Comparison of ENCODE assay signal across 8 cellular contexts in the genomic region with DNA sequence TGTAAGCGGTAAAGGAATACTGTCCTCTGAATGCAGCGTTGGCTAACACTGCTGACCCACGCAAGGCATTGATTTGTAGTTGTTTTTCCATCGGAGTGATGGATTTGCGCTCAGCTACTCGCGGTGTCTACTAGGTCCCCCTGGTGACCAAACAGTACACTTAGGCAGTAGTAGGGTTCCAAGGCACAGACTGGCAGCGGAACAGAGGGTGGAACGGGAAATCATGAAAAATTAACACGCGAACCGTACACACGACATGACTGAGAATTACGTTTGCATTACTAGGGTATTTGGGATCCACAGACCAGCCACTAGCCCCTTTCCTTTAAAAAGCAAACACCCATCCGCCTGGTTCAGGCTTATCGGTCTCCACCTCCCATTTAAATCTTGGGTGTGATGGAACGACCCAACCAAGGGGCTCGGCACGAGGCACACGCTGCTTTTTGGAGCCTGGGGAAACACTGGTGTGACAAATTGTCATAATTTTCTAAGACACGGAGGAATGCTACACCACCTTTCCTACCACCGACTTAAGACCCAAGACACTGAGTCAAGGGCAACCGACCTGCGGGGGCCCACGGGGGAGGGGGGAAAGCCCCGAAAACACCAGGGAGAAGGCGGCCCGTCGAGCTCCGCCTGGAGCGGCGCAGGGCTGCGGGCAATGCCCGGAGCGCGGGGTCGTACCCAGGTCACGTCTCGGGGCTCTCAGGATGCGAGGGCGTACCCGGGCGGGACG. TPM values are rescaled to one million over a fixed set of nuclear protein-coding genes. Genes with fewer than 3 reads are reported as not detected.
DNase-seq lines count a peak whose midpoint lies in the region; TF ChIP-seq lines count a peak whose summit lies in the region.

No MANE protein-coding gene starts in this region.

- H3F3A ChIP-seq in Loucy (ENCODE audit: low read depth), result no peaks in the 10 kb centered on the region

- no peaks in the 10 kb centered on the region for H3K9me3 Mint-ChIP-seq in H9

- H4K5ac ChIP-seq in H9 (ENCODE audit: insufficient read length, low read depth, low read length), result no peak overlapping the region

- no peak overlapping the region for H3K27ac ChIP-seq in H9 (ENCODE audit: insufficient read length, low read depth, low read length)
- H3K27ac ChIP-seq in SK-N-MC, result no peak overlapping the region

- H2BK15ac ChIP-seq in H9 (ENCODE audit: low read depth, low read length), result no peak overlapping the region

- no CpG with 5 or more reads among the region's 44 CpGs for WGBS in H9 (ENCODE audit: extremely low coverage, insufficient read length, low lambda C conversion rate)

- H3K4me3 ChIP-seq in Loucy (ENCODE audit: low read length, poor library complexity, severe bottlenecking), result peak overlapping the region; percentile 74
- H3K4me3 ChIP-seq in SK-N-MC, result peak overlapping the region; percentile 91
- H3K4me3 ChIP-seq in adipocyte (ENCODE audit: low read length), result peak overlapping the region; percentile 84

- peak overlapping the region; percentile 11 for H3K18ac ChIP-seq in H9 (ENCODE audit: insufficient read length, low read depth, low read length)

- H3K4me1 Mint-ChIP-seq in H9, result peaks cover 7 to 8% of the 10 kb centered on the region in 2 experiments

- TF ChIP-seq CTCF in H9 (conservative IDR thresholded peaks at IDR 0.05), result peak; percentile 64
- TF ChIP-seq CTCF in Loucy (conservative IDR thresholded peaks at IDR 0.05; ENCODE audit: low read length), result peak; percentile 78

- H3T11ph ChIP-seq in H9 (ENCODE audit: low read length), result no peak overlapping the region

- H3K4me2 ChIP-seq in H9 (ENCODE audit: insufficient read depth, insufficient read length, low read length) (peak overlapping the region; percentile 74), Loucy (ENCODE audit: low read depth, low read length, poor library complexity, severe bottlenecking) (peak overlapping the region; percentile 79)

- DNase-seq in GM03348 (ENCODE audit: low spot score), result peak; percentile 80
- DNase-seq in H9, result peak; percentile 60
- peak; percentile 18 for DNase-seq in SK-N-MC (ENCODE audit: low read depth, low spot score)
- DNase-seq in adipocyte (ENCODE audit: low read depth), result peak; percentile 93
- DNase-seq in cardiac septum (ENCODE audit: low spot score), result peak; percentile 79
- DNase-seq in pons (ENCODE audit: low spot score), result peak; percentile 94
- DNase-seq in ureter (ENCODE audit: low spot score), result peak; percentile 77

- H3K14ac ChIP-seq in H9 (ENCODE audit: insufficient read depth, low read length), result 0 out of 2 replicates have a peak overlapping the region, but pooled peaks have one; percentile 32

- H3K79me1 ChIP-seq in H9 (ENCODE audit: insufficient read depth, low read depth, low read length, poor library complexity, severe bottlenecking), result no peaks in the 10 kb centered on the region

- no peak overlapping the region for H2BK5ac ChIP-seq in H9 (ENCODE audit: insufficient read length, low read length)

- H2BK12ac ChIP-seq in H9 (ENCODE audit: insufficient read length, low read depth, low read length), result no peak overlapping the region

- H3K9me3 ChIP-seq in H9 (ENCODE audit: control insufficient read depth, low read depth, low read length) (no peaks in the 10 kb centered on the region), Loucy (ENCODE audit: insufficient read depth, low read depth, low read length) (no peaks in the 10 kb centered on the region), SK-N-MC (ENCODE audit: low read depth, low read length) (no peaks in the 10 kb centered on the region), adipocyte (ENCODE audit: control insufficient read depth, low read length) (no peaks in the 10 kb centered on the region)

- H3K9ac ChIP-seq in H9 (ENCODE audit: extremely low read depth, insufficient read length, low read length), result peak overlapping the region; percentile 16
- peak overlapping the region; percentile 68 for H3K9ac ChIP-seq in Loucy (ENCODE audit: low read depth, low read length, poor library complexity, severe bottlenecking)
- H3K9ac ChIP-seq in SK-N-MC (ENCODE audit: insufficient read length), result peak overlapping the region; percentile 48
- H3K9ac ChIP-seq in adipocyte (ENCODE audit: low read length), result peak overlapping the region; percentile 84

- H3K23ac ChIP-seq in H9 (ENCODE audit: insufficient read length, low read depth, low read length), result no peak overlapping the region

- peaks cover 9% of the 10 kb centered on the region for H3K27me3 Mint-ChIP-seq in H9 (ENCODE audit: low read depth)

- H3K23me2 ChIP-seq in H9 (ENCODE audit: insufficient read length, low read depth, low read length, poor library complexity, severe bottlenecking), result peaks cover 15% of the 10 kb centered on the region

- no peak overlapping the region for H3K4ac ChIP-seq in H9 (ENCODE audit: low read depth, low read length)

- no peaks in the 10 kb centered on the region for H3K27me3 ChIP-seq in H9 (ENCODE audit: insufficient read depth, low read length)
- H3K27me3 ChIP-seq in Loucy (ENCODE audit: insufficient read depth, low read length, poor library complexity, severe bottlenecking), result no peaks in the 10 kb centered on the region
- H3K27me3 ChIP-seq in adipocyte (replicated peaks; ENCODE audit: control insufficient read depth, insufficient read depth, low read length), result no peaks in the 10 kb centered on the region

- no peaks in the 10 kb centered on the region; a peak in 1 of 7 replicates for H3K36me3 Mint-ChIP-seq in H9 (ENCODE audit: insufficient read depth in 1 of 3, low read depth in 3 of 3)

- no peaks in the 10 kb centered on the region for H3K9me2 ChIP-seq in Loucy (replicated peaks; ENCODE audit: low read depth, low read length)

- H3K36me3 ChIP-seq in Loucy (ENCODE audit: insufficient read depth, low read length) (no peaks in the 10 kb centered on the region), SK-N-MC (ENCODE audit: insufficient read depth, low read length) (no peaks in the 10 kb centered on the region), adipocyte (ENCODE audit: control insufficient read depth, insufficient read depth, low read length, severe bottlenecking) (no peaks in the 10 kb centered on the region)

- H2BK120ac ChIP-seq in H9 (ENCODE audit: low read depth, low read length, poor library complexity, severe bottlenecking), result no peak overlapping the region

- peak overlapping the region in 1 of 3 experiments; percentile 25; a peak in 3 of 7 replicates for H3K27ac Mint-ChIP-seq in H9

- H3K4me1 ChIP-seq in H9 (ENCODE audit: insufficient read depth, low read length) (peaks cover 2% of the 10 kb centered on the region; the same call in 1 of the 2 replicates), Loucy (ENCODE audit: insufficient read depth, low read length, poor library complexity, severe bottlenecking) (peaks cover 69% of the 10 kb centered on the region), adipocyte (ENCODE audit: control insufficient read depth, insufficient read depth, low read length) (peaks cover 10% of the 10 kb centered on the region)

- intact Hi-C loops in cardiac septum (cut with DNase I), result loop anchor here (2.0 kb wide), 2 partner anchors 34 to 102 kb away; no protein-coding TSS in a partner anchor

- H4K8ac ChIP-seq in H9 (replicated peaks; ENCODE audit: insufficient read length, low read depth, low read length), result no peak overlapping the region

- no peak overlapping the region for H3K56ac ChIP-seq in H9 (ENCODE audit: insufficient read length, low read depth, low read length)

- H3K79me2 ChIP-seq in H9 (ENCODE audit: insufficient read depth, low read length) (no peaks in the 10 kb centered on the region), Loucy (ENCODE audit: insufficient read depth, low read length) (peaks cover 15% of the 10 kb centered on the region)

- H2AK5ac ChIP-seq in H9 (ENCODE audit: insufficient read length, low read length), result no peak overlapping the region

- no peaks in the 10 kb centered on the region for H4K20me1 ChIP-seq in H9 (ENCODE audit: control insufficient read depth, insufficient read depth, insufficient read length)
- no peaks in the 10 kb centered on the region for H4K20me1 ChIP-seq in Loucy (ENCODE audit: insufficient read depth, low read length, poor library complexity, severe bottlenecking)

- no peak overlapping the region for H2BK20ac ChIP-seq in H9 (ENCODE audit: low read depth, low read length, poor library complexity, severe bottlenecking)

- peak overlapping the region; percentile 7 for H2AFZ ChIP-seq in H9 (ENCODE audit: low read length)
- H2AFZ ChIP-seq in Loucy (ENCODE audit: low read length), result peak overlapping the region; percentile 85

- H3K4me3 Mint-ChIP-seq in H9, result peak overlapping the region; percentile 80 to 89

- H4K91ac ChIP-seq in H9 (ENCODE audit: insufficient read length, low read depth, low read length), result no peak overlapping the region

RNA-seq across cellular contexts. Expression of a gene that starts 0.7 kb away (rescaled TPM):
- 3.3 and 3.8 TPM in 2 replicates for total RNA-seq in H9 (2021)
- 7.5 TPM for total RNA-seq in cardiac septum
- total RNA-seq in ureter, result 8.9 TPM

Comparison
In these comparisons a context has a peak if more than half of its experiments do, and no peak if none do; other contexts are left out.
1. DNase-seq: peak in every context shown above with its lines; median percentile 94 in pons; 93 in adipocyte; 80 in GM03348; 79 in cardiac septum; 77 in ureter; 60 in H9; 18 in SK-N-MC.
2. H3K9ac ChIP-seq: peak in every context shown above with its lines; median percentile 84 in adipocyte; 68 in Loucy; 48 in SK-N-MC; 16 in H9.